In genomic region chr22:28015056-28015445, GRCh38 we compare ENCODE assay signal across 23 cellular contexts.
DNase-seq lines count a peak whose midpoint lies in the region; ATAC-seq and TF ChIP-seq lines count a peak whose summit lies in the region.
"Had no signal": no experiment of that assay in that cellular context is flagged by ENCODE, and none has a peak within 500 bp of the region (broad histone marks: within the 10 kb centered on the region; RNA-seq: fewer than 3 reads in every experiment).

No MANE protein-coding gene starts in this region.

- no peak for TF ChIP-seq EP300 in SK-N-SH (IDR thresholded peaks at IDR 0.05; ENCODE audit: borderline replicate concordance in 1 of 2, low read depth in 1 of 2, low read length in 1 of 2)
- TF ChIP-seq EP300 in sigmoid colon (IDR thresholded peaks at IDR 0.05) = no peak

- no peak overlapping the region for H2AFZ ChIP-seq in SK-N-SH (ENCODE audit: low read depth)
- H2AFZ ChIP-seq in MM.1S (ENCODE audit: low read length) = no peak overlapping the region

- H3K27ac Mint-ChIP-seq in stimulated activated effector memory CD8-positive, alpha-beta T cell treated with anti-CD3 and anti-CD28 coated beads, Interleukin-12 subunit alpha, Interleukin-12 subunit beta, amount 100 ng/mL, for 72 hours = no peak overlapping the region
- H3K27ac Mint-ChIP-seq: activated CD4-positive, alpha-beta memory T cell treated with anti-CD3 and anti-CD28 coated beads for 36 hours had no signal

- H3K9ac ChIP-seq in SK-N-SH = no peak overlapping the region
- H3K9ac ChIP-seq in MM.1S (ENCODE audit: low read length) = no peak overlapping the region

- H3K9me2 ChIP-seq in SK-N-SH (no peaks in the 10 kb centered on the region), MM.1S (replicated peaks; ENCODE audit: insufficient read depth, low read length) (no peaks in the 10 kb centered on the region)

- no peak overlapping the region for H3K4me2 ChIP-seq in SK-N-SH
- H3K4me2 ChIP-seq in MM.1S (ENCODE audit: low read depth, low read length) = peak overlapping the region; percentile 4; the same call in 1 of the 2 replicates

- DNase-seq in SK-N-SH = no peak
- DNase-seq in MM.1S = no peak
- no peak for DNase-seq in esophagus squamous epithelium (lab: John Stamatoyannopoulos, UW)
- DNase-seq in sigmoid colon = peak; percentile 44
- no peak for DNase-seq in stimulated activated effector memory CD8-positive, alpha-beta T cell treated with anti-CD3 and anti-CD28 coated beads, Interleukin-12 subunit alpha, Interleukin-12 subunit beta, amount 100 ng/mL, for 72 hours (ENCODE audit: low spot score in 2 of 2)
- no peak for DNase-seq in erythroblast (lab: John Stamatoyannopoulos, UW)
- DNase-seq: activated CD4-positive, alpha-beta memory T cell treated with anti-CD3 and anti-CD28 coated beads for 36 hours; activated CD4-positive, alpha-beta T cell treated with anti-CD3 and anti-CD28 coated beads for 1 hour; activated naive CD4-positive, alpha-beta T cell treated with Interleukin-2 at 50 U/mL for 16 hours; HCEC 1CT; hypothalamus; KG1; MG63; NCI-H510A; OCI-M1; stimulated activated CD4-positive, alpha-beta T cell treated with anti-CD3 and anti-CD28 coated beads, Interleukin-12 subunit alpha, Interleukin-12 subunit beta, amount 100 ng/mL, for 4 hours; stimulated activated CD4-positive, alpha-beta T cell treated with anti-CD3 and anti-CD28 coated beads, Interleukin-4, amount 100 ng/mL, for 1 hour had no signal

- H3K79me2 ChIP-seq in SK-N-SH (ENCODE audit: insufficient read depth) (no peaks in the 10 kb centered on the region), MM.1S (ENCODE audit: low read length) (no peaks in the 10 kb centered on the region)

- H3K4me3 ChIP-seq in SK-N-SH (ENCODE audit: low read depth in 2 of 2, low read length in 1 of 2) (no peak overlapping the region), MM.1S (ENCODE audit: low read length) (no peak overlapping the region), esophagus squamous epithelium (no peak overlapping the region), sigmoid colon (no peak overlapping the region)
- H3K4me3 ChIP-seq: dorsolateral prefrontal cortex, MG63, tibial nerve had no signal

- H3K4me1 Mint-ChIP-seq in stimulated activated effector memory CD8-positive, alpha-beta T cell treated with anti-CD3 and anti-CD28 coated beads, Interleukin-12 subunit alpha, Interleukin-12 subunit beta, amount 100 ng/mL, for 72 hours = peaks cover 5% of the 10 kb centered on the region

- no peak overlapping the region for H3K4me3 Mint-ChIP-seq in stimulated activated effector memory CD8-positive, alpha-beta T cell treated with anti-CD3 and anti-CD28 coated beads, Interleukin-12 subunit alpha, Interleukin-12 subunit beta, amount 100 ng/mL, for 72 hours
- H3K4me3 Mint-ChIP-seq: activated CD4-positive, alpha-beta memory T cell treated with anti-CD3 and anti-CD28 coated beads for 36 hours had no signal

- no peaks in the 10 kb centered on the region for H3K36me3 Mint-ChIP-seq in stimulated activated effector memory CD8-positive, alpha-beta T cell treated with anti-CD3 and anti-CD28 coated beads, Interleukin-12 subunit alpha, Interleukin-12 subunit beta, amount 100 ng/mL, for 72 hours
- H3K36me3 Mint-ChIP-seq: activated CD4-positive, alpha-beta memory T cell treated with anti-CD3 and anti-CD28 coated beads for 36 hours had no signal

- no peak for TF ChIP-seq RAD21 in SK-N-SH (IDR thresholded peaks at IDR 0.05; ENCODE audit: low read length)

- H3K27me3 ChIP-seq in SK-N-SH (ENCODE audit: insufficient read depth) (no peaks in the 10 kb centered on the region), MM.1S (replicated peaks; ENCODE audit: insufficient read depth, low read length) (no peaks in the 10 kb centered on the region), esophagus squamous epithelium (no peaks in the 10 kb centered on the region), sigmoid colon (no peaks in the 10 kb centered on the region)
- H3K27me3 ChIP-seq: dorsolateral prefrontal cortex, MG63, tibial nerve had no signal

- POLR2A ChIA-PET in SK-N-SH (lab: Yijun Ruan, JAX) = interaction anchor here (0.7 kb wide), 1 partner anchor 1343 kb away, joined by 3 read pairs; no protein-coding TSS in a partner anchor

- H4K20me1 ChIP-seq in SK-N-SH (ENCODE audit: insufficient read depth) (no peaks in the 10 kb centered on the region; the same call in 1 of the 2 replicates), MM.1S (ENCODE audit: insufficient read depth, low read length) (no peaks in the 10 kb centered on the region)

- H3K4me1 ChIP-seq in SK-N-SH (ENCODE audit: control insufficient read depth in 1 of 2, insufficient read depth in 2 of 2, low read depth in 1 of 2, low read length in 1 of 2) = peaks cover 0 to 75% of the 10 kb centered on the region in 2 experiments; a peak in 2 of 4 replicates
- H3K4me1 ChIP-seq in MM.1S (ENCODE audit: low read length) = no peaks in the 10 kb centered on the region
- H3K4me1 ChIP-seq in esophagus squamous epithelium = peaks cover 35 to 92% (median 36%) of the 10 kb centered on the region in 3 donors
- H3K4me1 ChIP-seq in sigmoid colon = peaks cover 0 to 3% (median under 1%) of the 10 kb centered on the region in 4 donors

- H3K9me3 Mint-ChIP-seq in stimulated activated effector memory CD8-positive, alpha-beta T cell treated with anti-CD3 and anti-CD28 coated beads, Interleukin-12 subunit alpha, Interleukin-12 subunit beta, amount 100 ng/mL, for 72 hours = no peaks in the 10 kb centered on the region
- H3K9me3 Mint-ChIP-seq: activated CD4-positive, alpha-beta memory T cell treated with anti-CD3 and anti-CD28 coated beads for 36 hours had no signal

- peaks cover 4% of the 10 kb centered on the region for H3F3A ChIP-seq in SK-N-SH (replicated peaks; ENCODE audit: insufficient read depth)
- H3F3A ChIP-seq in MM.1S (ENCODE audit: insufficient read depth, low read length) = no peaks in the 10 kb centered on the region

- ATAC-seq in SK-N-SH treated with all-trans-retinoic acid at 6 μM for 48 hours (no peak), GM21717 (IDR thresholded peaks at IDR 0.05; ENCODE audit: unreplicated experiment) (no peak)
- ATAC-seq in stimulated activated effector memory CD8-positive, alpha-beta T cell treated with anti-CD3 and anti-CD28 coated beads, Interleukin-12 subunit alpha, Interleukin-12 subunit beta, amount 100 ng/mL, for 72 hours = no peak
- ATAC-seq: left colon, right cardiac atrium had no signal

- H3K36me3 ChIP-seq in SK-N-SH (replicated peaks in 1 of 2; ENCODE audit: control insufficient read depth in 1 of 2, insufficient read depth in 2 of 2, low read length in 1 of 2) = no peaks in the 10 kb centered on the region
- no peaks in the 10 kb centered on the region for H3K36me3 ChIP-seq in MM.1S (replicated peaks; ENCODE audit: insufficient read depth, low read length)
- peaks cover 0 to 16% (median 0%) of the 10 kb centered on the region in 3 donors for H3K36me3 ChIP-seq in esophagus squamous epithelium
- peaks cover 0 to 12% (median 6%) of the 10 kb centered on the region in 4 donors for H3K36me3 ChIP-seq in sigmoid colon
- H3K36me3 ChIP-seq: MG63 had no signal

- TF ChIP-seq CTCF in SK-N-SH (IDR thresholded peaks at IDR 0.05) = no peak
- TF ChIP-seq CTCF in MM.1S (IDR thresholded peaks at IDR 0.05; ENCODE audit: low read length) = no peak
- no peak for TF ChIP-seq CTCF in esophagus squamous epithelium (IDR thresholded peaks at IDR 0.05)
- no peak for TF ChIP-seq CTCF in sigmoid colon (IDR thresholded peaks at IDR 0.05)

- H3K9me3 ChIP-seq in SK-N-SH (no peaks in the 10 kb centered on the region), MM.1S (replicated peaks; ENCODE audit: insufficient read depth, low read length) (no peaks in the 10 kb centered on the region), esophagus squamous epithelium (no peaks in the 10 kb centered on the region), sigmoid colon (no peaks in the 10 kb centered on the region)
- H3K9me3 ChIP-seq: MG63, tibial nerve had no signal

- intact Hi-C loops in esophagus squamous epithelium (cut with DNase I) = no loop called here
- intact Hi-C loops in sigmoid colon (cut with DNase I) = no loop called here

- peak overlapping the region; percentile 46 to 100; a peak in 3 of 4 replicates for H3K27ac ChIP-seq in SK-N-SH (ENCODE audit: low read depth in 2 of 2, low read length in 1 of 2)
- H3K27ac ChIP-seq in MM.1S (ENCODE audit: low read length) = no peak overlapping the region
- H3K27ac ChIP-seq in esophagus squamous epithelium = peak overlapping the region in 3 of 4 donors; percentile 67 to 89 (median 68)
- no peak overlapping the region for H3K27ac ChIP-seq in sigmoid colon
- H3K27ac ChIP-seq: tibial nerve had no signal

- CTCF ChIA-PET in SK-N-SH (lab: Yijun Ruan, JAX) = interaction anchor here (0.6 to 32.5 kb wide), 7 partner anchors 36 to 911 kb away, joined by 3 to 630 read pairs (median 3); no protein-coding TSS in a partner anchor

- TF ChIP-seq POLR2A in esophagus squamous epithelium (IDR thresholded peaks at IDR 0.05) (no peak), sigmoid colon (IDR thresholded peaks at IDR 0.05) (no peak), erythroblast (IDR thresholded peaks at IDR 0.05; ENCODE audit: low read length) (no peak)

- WGBS in SK-N-SH (ENCODE audit: low lambda C conversion rate) = 80% methylated on average over 2 of the region's 2 CpGs
- 70 to 94% methylated on average over 2 of the region's 2 CpGs for WGBS in esophagus squamous epithelium, 2 donors
- 62 to 89% methylated on average over 2 of the region's 2 CpGs for WGBS in sigmoid colon, 2 donors

TF ChIP-seq in SK-N-SH, 30 proteins besides CTCF, POLR2A, EP300 and RAD21 (continues in another document):
- TF ChIP-seq TEAD4 (IDR thresholded peaks at IDR 0.05; ENCODE audit: borderline replicate concordance, insufficient read depth) (no peak), FOXJ3 (CRISPR knock-in tag; IDR thresholded peaks at IDR 0.05) (no peak), EZH2phosphoT487 (IDR thresholded peaks at IDR 0.05; ENCODE audit: borderline replicate concordance, low read depth) (no peak)

TF ChIP-seq in SK-N-SH treated with all-trans-retinoic acid at 6 μM for 48 hours, 23 proteins besides CTCF, POLR2A, EP300 and RAD21:
- TF ChIP-seq CSRNP3 (CRISPR knock-in tag; IDR thresholded peaks at IDR 0.05) (no peak), ZC3H10 (CRISPR knock-in tag; IDR thresholded peaks at IDR 0.05) (no peak), GLIS3 (CRISPR knock-in tag; IDR thresholded peaks at IDR 0.05) (no peak)

Comparison
In these comparisons a context has a peak if more than half of its experiments do, and no peak if none do; other contexts are left out.
1. H3K27ac ChIP-seq: peak in SK-N-SH (2 of 2) and esophagus squamous epithelium (3 of 4); none in MM.1S (single experiment) and sigmoid colon (0 of 4).